ENCODE assay signal across 22 cellular contexts in genomic region chr20:18427214-18427613, GRCh38. TPM values are rescaled to one million over a fixed set of nuclear protein-coding genes. Genes with fewer than 3 reads are reported as not detected.
DNase-seq lines count a peak whose midpoint lies in the region; ATAC-seq and TF ChIP-seq lines count a peak whose summit lies in the region.
"Had no signal": no experiment of that assay in that cellular context is flagged by ENCODE, and none has a peak within 500 bp of the region (broad histone marks: within the 10 kb centered on the region; RNA-seq: fewer than 3 reads in every experiment).

No MANE protein-coding gene starts in this region.

- no peak for ATAC-seq in gastroesophageal sphincter
- ATAC-seq: GM12878 had no signal

- H3K9me3 ChIP-seq in HEK293 (ENCODE audit: control insufficient read depth, insufficient read depth, low read depth, low read length) (no peaks in the 10 kb centered on the region), thyroid gland (no peaks in the 10 kb centered on the region), gastroesophageal sphincter (no peaks in the 10 kb centered on the region)
- H3K9me3 ChIP-seq: BE2C, BLaER1 had no signal

- TF ChIP-seq POLR2A in thyroid gland (IDR thresholded peaks at IDR 0.05): no peak
- no peak for TF ChIP-seq POLR2A in gastroesophageal sphincter (IDR thresholded peaks at IDR 0.05)

- TF ChIP-seq CTCF in HEK293 (tag by site-specific recombination; IDR thresholded peaks at IDR 0.05) (no peak), VCaP (conservative IDR thresholded peaks at IDR 0.05) (no peak), thyroid gland (IDR thresholded peaks at IDR 0.05) (no peak), gastroesophageal sphincter (IDR thresholded peaks at IDR 0.05) (no peak)

- no peak overlapping the region for H3K27ac ChIP-seq in HEK293 (ENCODE audit: extremely low read depth, low read depth, low read length)
- peak overlapping the region; percentile 84 for H3K27ac ChIP-seq in VCaP
- H3K27ac ChIP-seq in thyroid gland: peak overlapping the region in 2 of 3 donors; percentile 40 to 98
- H3K27ac ChIP-seq in gastroesophageal sphincter: no peak overlapping the region
- H3K27ac ChIP-seq: BLaER1 had no signal

- H3K4me3 ChIP-seq in HEK293 (ENCODE audit: low read depth, low read length): no peak overlapping the region
- no peak overlapping the region for H3K4me3 ChIP-seq in thyroid gland (replicated peaks in 1 of 3)
- H3K4me3 ChIP-seq in gastroesophageal sphincter: no peak overlapping the region
- H3K4me3 ChIP-seq: BLaER1, GM12878 had no signal

- H3K36me3 ChIP-seq in HEK293 (ENCODE audit: control insufficient read depth in 2 of 2, insufficient read depth in 1 of 2, low read length in 2 of 2): no peaks in the 10 kb centered on the region
- H3K36me3 ChIP-seq in thyroid gland: no peaks in the 10 kb centered on the region
- H3K36me3 ChIP-seq in gastroesophageal sphincter: peaks cover 0 to 16% of the 10 kb centered on the region in 2 donors
- H3K36me3 ChIP-seq: BE2C, BLaER1 had no signal

- WGBS in thyroid gland, 2 donors: 91 to 92% methylated on average over 2 of the region's 2 CpGs
- 91 to 100% methylated on average over 2 of the region's 2 CpGs for WGBS in gastroesophageal sphincter (ENCODE audit: low coverage in 1 of 2), 2 donors

- POLR2A ChIA-PET in HEK293 (lab: Yijun Ruan, JAX): no interaction called here

- no peak for TF ChIP-seq EP300 in gastroesophageal sphincter (IDR thresholded peaks at IDR 0.05)

- intact Hi-C loops in thyroid gland (cut with DNase I): no loop called here

- peaks cover 20% of the 10 kb centered on the region for H3K4me1 ChIP-seq in HEK293 (ENCODE audit: control insufficient read depth, insufficient read depth, low read length)
- peaks cover 32 to 35% of the 10 kb centered on the region in 2 donors for H3K4me1 ChIP-seq in thyroid gland
- H3K4me1 ChIP-seq in gastroesophageal sphincter: peaks cover 0 to 9% (median 0%) of the 10 kb centered on the region in 3 donors
- H3K4me1 ChIP-seq: BE2C, BLaER1 had no signal

- CTCF ChIA-PET in HEK293 (lab: Yijun Ruan, JAX): interaction anchor here (0.6 kb wide), 1 partner anchor 9 kb away, joined by 3 read pairs; no protein-coding TSS in a partner anchor

- no peaks in the 10 kb centered on the region for H3K27me3 ChIP-seq in thyroid gland
- no peaks in the 10 kb centered on the region for H3K27me3 ChIP-seq in gastroesophageal sphincter
- H3K27me3 ChIP-seq: BE2C, BLaER1 had no signal

- DNase-seq in thyroid gland (no peak), dedifferentiated amniotic fluid mesenchymal stem cell (ENCODE audit: extremely low spot score) (no peak)
- DNase-seq: 8988T; ACHN; BE2C; C1 segment of cervical spinal cord; CD4-positive, alpha-beta memory T cell; CD4-positive, CD25-positive, alpha-beta regulatory T cell; CD8-positive, alpha-beta memory T cell; COR-L47; DMS 273 treated with DMSO at 0.1 percent for 48 hours; DMS153; DMS53; DMS79; DND-41; EL; GDM1 had no signal

TF ChIP-seq in HEK293, 187 proteins besides CTCF, POLR2A, EP300 and RAD21:
- TF ChIP-seq ZNF785 (tag by site-specific recombination; IDR thresholded peaks at IDR 0.05): no peak
- TF ChIP-seq ZNF121 (tag by site-specific recombination; IDR thresholded peaks at IDR 0.05): peak; percentile 90
- no peak for TF ChIP-seq ZNF791 (tag by site-specific recombination; IDR thresholded peaks at IDR 0.05)

RNA-seq across cellular contexts. Expression of gene DZANK1, which starts 39.6 kb away (rescaled TPM):
- 10 to 100 TPM in 1 of 4 donors, 1 to 10 TPM in 3; 6.7 to 10.6 (median 8.5) TPM for total RNA-seq in thyroid gland
- total RNA-seq in gastroesophageal sphincter: 1 to 10 TPM; 1.4 to 2.3 (median 2.0) TPM

RNA-seq across cellular contexts. Expression of gene POLR3F, which starts 40.0 kb away (rescaled TPM):
- total RNA-seq in thyroid gland (10 to 100 TPM; 10.2 to 18.1 (median 13.9) TPM), gastroesophageal sphincter (10 to 100 TPM in 3 of 4 donors, 1 to 10 TPM in 1; 8.7 to 16.4 (median 13.1) TPM)

Comparison
In these comparisons a context has a peak if more than half of its experiments do, and no peak if none do; other contexts are left out.
1. H3K27ac ChIP-seq: peak in VCaP (single experiment) and thyroid gland (2 of 3); none in HEK293 (single experiment) and gastroesophageal sphincter (0 of 4).